ENCODE assay signal across 9 cellular contexts in the genomic region with DNA sequence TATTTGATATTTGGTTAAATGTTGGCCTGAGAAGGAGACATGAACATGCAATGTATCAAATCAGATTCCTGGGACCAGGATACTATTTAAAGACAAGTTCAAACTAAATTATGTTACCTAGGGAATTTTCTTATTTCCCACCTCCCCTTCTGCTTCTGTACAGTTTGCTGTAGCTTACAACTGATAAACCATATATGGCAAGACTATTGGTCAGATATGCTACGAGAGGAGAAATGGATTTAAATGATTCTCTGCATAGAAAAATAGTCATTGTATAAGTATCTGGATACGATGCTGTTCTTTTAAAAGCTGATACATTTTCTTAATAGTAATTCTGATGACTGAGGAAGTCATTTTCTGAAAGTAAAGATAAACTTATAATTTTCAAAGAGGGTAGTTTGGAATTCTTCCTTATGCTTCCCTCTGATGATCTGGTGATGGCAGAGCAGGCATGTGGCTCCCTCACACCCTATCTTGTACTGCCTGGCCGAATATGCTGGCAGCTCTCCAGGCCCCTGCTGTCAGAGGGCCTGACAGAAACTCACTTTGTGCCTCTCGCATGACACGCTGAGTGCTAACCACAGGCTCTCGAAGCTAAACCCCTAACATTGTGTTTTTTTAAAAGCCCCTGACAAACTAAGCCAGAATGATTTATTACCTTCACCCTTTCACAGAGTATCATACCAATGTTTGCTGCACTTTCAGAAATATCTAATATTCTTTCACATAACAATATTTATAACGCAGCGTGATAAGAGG. TPM values are rescaled to one million over a fixed set of nuclear protein-coding genes. Genes with fewer than 3 reads are reported as not detected.
DNase-seq lines count a peak whose midpoint lies in the region; ATAC-seq lines count a peak whose summit lies in the region.
"Had no signal": no experiment of that assay in that cellular context is flagged by ENCODE, and none has a peak within 500 bp of the region (broad histone marks: within the 10 kb centered on the region; RNA-seq: fewer than 3 reads in every experiment).

No MANE protein-coding gene starts in this region.

- ATAC-seq in GM18909 (IDR thresholded peaks at IDR 0.05; ENCODE audit: poor library complexity, unreplicated experiment), result peak; percentile 87
- peak; percentile 83 for ATAC-seq in HG03558 (IDR thresholded peaks at IDR 0.05; ENCODE audit: extremely low read depth, unreplicated experiment)

- peaks cover 8 to 31% (median 13%) of the 10 kb centered on the region in 3 donors for H3K36me3 Mint-ChIP-seq in immature natural killer cell
- H3K36me3 Mint-ChIP-seq in activated CD4-positive, alpha-beta T cell treated with anti-CD3 and anti-CD28 coated beads, Interleukin-2, amount 10 ng/mL, durations not matched to agents 24 days and 14 days (ENCODE audit: low read depth), result peaks cover 20% of the 10 kb centered on the region
- peaks cover 29% of the 10 kb centered on the region for H3K36me3 Mint-ChIP-seq in activated T-helper 2 cell treated with anti-CD3 and anti-CD28 coated beads, Interferon-gamma antibody, Interleukin-2, Interleukin-4, amounts not matched to agents 10 μg/mL and 5 μg/mL and 100 μg/mL, durations not matched to agents 14 hours and 24 hours and 36 hours (ENCODE audit: low read depth)

- peak; percentile 92 for DNase-seq in SK-MEL-5 (ENCODE audit: low read depth, low spot score)
- DNase-seq in immature natural killer cell, result no peak
- DNase-seq in occipital lobe (lab: John Stamatoyannopoulos, UW), result no peak
- DNase-seq in NCI-H82 treated with DMSO at 0.1 percent for 48 hours (lab: John Stamatoyannopoulos, UW; ENCODE audit: unreplicated experiment), result no peak
- DNase-seq in activated CD4-positive, alpha-beta T cell treated with anti-CD3 and anti-CD28 coated beads, Interleukin-2, amount 10 ng/mL, durations not matched to agents 24 days and 14 days, result no peak
- no peak for DNase-seq in activated T-helper 2 cell treated with anti-CD3 and anti-CD28 coated beads, Interferon-gamma antibody, Interleukin-2, Interleukin-4, amounts not matched to agents 10 μg/mL and 5 μg/mL and 100 μg/mL, durations not matched to agents 14 hours and 24 hours and 36 hours (ENCODE audit: low spot score)
- DNase-seq: SHP77 treated with DMSO at 0.1 percent for 48 hours had no signal

- H3K9me3 Mint-ChIP-seq in immature natural killer cell, result no peaks in the 10 kb centered on the region
- no peaks in the 10 kb centered on the region for H3K9me3 Mint-ChIP-seq in activated CD4-positive, alpha-beta T cell treated with anti-CD3 and anti-CD28 coated beads, Interleukin-2, amount 10 ng/mL, durations not matched to agents 24 days and 14 days
- no peaks in the 10 kb centered on the region for H3K9me3 Mint-ChIP-seq in activated T-helper 2 cell treated with anti-CD3 and anti-CD28 coated beads, Interferon-gamma antibody, Interleukin-2, Interleukin-4, amounts not matched to agents 10 μg/mL and 5 μg/mL and 100 μg/mL, durations not matched to agents 14 hours and 24 hours and 36 hours

- no peaks in the 10 kb centered on the region for H3K27me3 Mint-ChIP-seq in immature natural killer cell (ENCODE audit: low read depth in 3 of 3)
- H3K27me3 Mint-ChIP-seq in activated CD4-positive, alpha-beta T cell treated with anti-CD3 and anti-CD28 coated beads, Interleukin-2, amount 10 ng/mL, durations not matched to agents 24 days and 14 days, result no peaks in the 10 kb centered on the region
- H3K27me3 Mint-ChIP-seq in activated T-helper 2 cell treated with anti-CD3 and anti-CD28 coated beads, Interferon-gamma antibody, Interleukin-2, Interleukin-4, amounts not matched to agents 10 μg/mL and 5 μg/mL and 100 μg/mL, durations not matched to agents 14 hours and 24 hours and 36 hours (ENCODE audit: low read depth), result no peaks in the 10 kb centered on the region

- in situ Hi-C loops in SK-MEL-5 (cut with HindIII; ENCODE audit: low pct_unique_long_range_greater_than_20kb, low sequenced_read_pairs), result no loop called here

- intact Hi-C loops in activated CD4-positive, alpha-beta T cell treated with anti-CD3 and anti-CD28 coated beads, Interleukin-2, amount 10 ng/mL, durations not matched to agents 24 days and 14 days (cut with micrococcal nuclease), result no loop called here
- intact Hi-C loops in activated T-helper 2 cell treated with anti-CD3 and anti-CD28 coated beads, Interferon-gamma antibody, Interleukin-2, Interleukin-4, amounts not matched to agents 10 μg/mL and 5 μg/mL and 100 μg/mL, durations not matched to agents 14 hours and 24 hours and 36 hours (cut with micrococcal nuclease), result no loop called here

- peaks cover 14 to 25% of the 10 kb centered on the region in 2 donors for H3K4me1 Mint-ChIP-seq in immature natural killer cell
- H3K4me1 Mint-ChIP-seq in activated CD4-positive, alpha-beta T cell treated with anti-CD3 and anti-CD28 coated beads, Interleukin-2, amount 10 ng/mL, durations not matched to agents 24 days and 14 days, result no peaks in the 10 kb centered on the region
- H3K4me1 Mint-ChIP-seq in activated T-helper 2 cell treated with anti-CD3 and anti-CD28 coated beads, Interferon-gamma antibody, Interleukin-2, Interleukin-4, amounts not matched to agents 10 μg/mL and 5 μg/mL and 100 μg/mL, durations not matched to agents 14 hours and 24 hours and 36 hours (ENCODE audit: low read depth), result no peaks in the 10 kb centered on the region

- no peak overlapping the region for H3K4me3 Mint-ChIP-seq in immature natural killer cell
- H3K4me3 Mint-ChIP-seq in activated CD4-positive, alpha-beta T cell treated with anti-CD3 and anti-CD28 coated beads, Interleukin-2, amount 10 ng/mL, durations not matched to agents 24 days and 14 days, result no peak overlapping the region
- no peak overlapping the region for H3K4me3 Mint-ChIP-seq in activated T-helper 2 cell treated with anti-CD3 and anti-CD28 coated beads, Interferon-gamma antibody, Interleukin-2, Interleukin-4, amounts not matched to agents 10 μg/mL and 5 μg/mL and 100 μg/mL, durations not matched to agents 14 hours and 24 hours and 36 hours (ENCODE audit: low read depth)

- H3K27ac Mint-ChIP-seq in immature natural killer cell, result peak overlapping the region in 4 of 6 donors; percentile 60 to 86 (median 66)
- H3K27ac Mint-ChIP-seq in activated CD4-positive, alpha-beta T cell treated with anti-CD3 and anti-CD28 coated beads, Interleukin-2, amount 10 ng/mL, durations not matched to agents 24 days and 14 days, result no peak overlapping the region
- H3K27ac Mint-ChIP-seq in activated T-helper 2 cell treated with anti-CD3 and anti-CD28 coated beads, Interferon-gamma antibody, Interleukin-2, Interleukin-4, amounts not matched to agents 10 μg/mL and 5 μg/mL and 100 μg/mL, durations not matched to agents 14 hours and 24 hours and 36 hours, result no peak overlapping the region

RNA-seq across cellular contexts. Expression of gene RRP15, which starts 19.4 kb away (rescaled TPM):
- 15.1 and 16.2 TPM in 2 replicates for total RNA-seq in SK-MEL-5 (2014; rRNA removed; shearing (Covaris generic))
- 6.0 and 6.6 TPM in 2 replicates for polyA plus RNA-seq in SK-MEL-5 (2015; cell fraction: cytosol; rRNA removed)
- polyA plus RNA-seq in SK-MEL-5 (2015; cell fraction: nucleus; rRNA removed), result 10.4 and 12.6 TPM in 2 replicates
- 10 to 100 TPM in 2 of 3 donors, 1 to 10 TPM in 1; 6.4 to 12.8 (median 10.3) TPM for polyA plus RNA-seq in immature natural killer cell
- total RNA-seq in occipital lobe, result 22.3 TPM
- total RNA-seq in activated CD4-positive, alpha-beta T cell treated with anti-CD3 and anti-CD28 coated beads, Interleukin-2, amount 10 ng/mL, durations not matched to agents 24 days and 14 days, result 41.0 and 44.7 TPM in 2 replicates
- 32.9 and 34.6 TPM in 2 replicates for total RNA-seq in activated T-helper 2 cell treated with anti-CD3 and anti-CD28 coated beads, Interferon-gamma antibody, Interleukin-2, Interleukin-4, amounts not matched to agents 10 μg/mL and 5 μg/mL and 100 μg/mL, durations not matched to agents 14 hours and 24 hours and 36 hours

RNA-seq across cellular contexts. Expression of gene TGFB2, which starts 40.7 kb away (rescaled TPM):
- total RNA-seq in SK-MEL-5 (2014; rRNA removed; shearing (Covaris generic)), result 1.8 and 2.1 TPM in 2 replicates
- polyA plus RNA-seq in SK-MEL-5 (2015; cell fraction: cytosol; rRNA removed), result 1.4 and 1.8 TPM in 2 replicates
- 0.92 and 1.1 TPM in 2 replicates for polyA plus RNA-seq in SK-MEL-5 (2015; cell fraction: nucleus; rRNA removed)
- polyA plus RNA-seq in immature natural killer cell, result under 1 TPM in 1 of 3 donors, not detected in 2; 0.07 TPM
- total RNA-seq in occipital lobe, result 61.8 TPM
- total RNA-seq in activated CD4-positive, alpha-beta T cell treated with anti-CD3 and anti-CD28 coated beads, Interleukin-2, amount 10 ng/mL, durations not matched to agents 24 days and 14 days, result not detected in 2 replicates
- total RNA-seq in activated T-helper 2 cell treated with anti-CD3 and anti-CD28 coated beads, Interferon-gamma antibody, Interleukin-2, Interleukin-4, amounts not matched to agents 10 μg/mL and 5 μg/mL and 100 μg/mL, durations not matched to agents 14 hours and 24 hours and 36 hours, result 0.05 TPM in 1 of 2 replicates, not detected in the other

Comparison
In these comparisons a context has a peak if more than half of its experiments do, and no peak if none do; other contexts are left out.
1. H3K27ac Mint-ChIP-seq: peak in immature natural killer cell (4 of 6); none in activated CD4-positive, alpha-beta T cell treated with anti-CD3 and anti-CD28 coated beads, Interleukin-2, amount 10 ng/mL, durations not matched to agents 24 days and 14 days (single experiment) and activated T-helper 2 cell treated with anti-CD3 and anti-CD28 coated beads, Interferon-gamma antibody, Interleukin-2, Interleukin-4, amounts not matched to agents 10 μg/mL and 5 μg/mL and 100 μg/mL, durations not matched to agents 14 hours and 24 hours and 36 hours (single experiment).
2. RNA of gene TGFB2, which starts 40.7 kb away (total RNA-seq): 61.8 TPM in occipital lobe (single experiment); 1.8 to 2.1 TPM in SK-MEL-5, not detected in activated CD4-positive, alpha-beta T cell treated with anti-CD3 and anti-CD28 coated beads, Interleukin-2, amount 10 ng/mL, durations not matched to agents 24 days and 14 days and 0.05 TPM in activated T-helper 2 cell treated with anti-CD3 and anti-CD28 coated beads, Interferon-gamma antibody, Interleukin-2, Interleukin-4, amounts not matched to agents 10 μg/mL and 5 μg/mL and 100 μg/mL, durations not matched to agents 14 hours and 24 hours and 36 hours; every median in the first group is over 10 times any median in the second.